ENCODE assay signal across 13 cellular contexts in genomic region chr2:54613361-54613760, GRCh38.
DNase-seq lines count a peak whose midpoint lies in the region; FAIRE-seq and TF ChIP-seq lines count a peak whose summit lies in the region.
"Had no signal": no experiment of that assay in that cellular context is flagged by ENCODE, and none has a peak within 500 bp of the region (broad histone marks: within the 10 kb centered on the region; RNA-seq: fewer than 3 reads in every experiment).

No MANE protein-coding gene starts in this region.

- peaks cover 0 to 7% (median 0%) of the 10 kb centered on the region in 11 experiments; a peak in 4 of 22 replicates for H3K9me3 ChIP-seq in BLaER1 treated with 17β-estradiol and CSF1 and Interleukin-3, amounts not matched to agents 10 nM and 100 nM (replicated peaks in 1 of 11)
- H3K9me3 ChIP-seq in OCI-LY7 (ENCODE audit: low read length) (no peaks in the 10 kb centered on the region), osteoblast (ENCODE audit: low read depth, low read length) (no peaks in the 10 kb centered on the region)
- H3K9me3 ChIP-seq in CD8-positive, alpha-beta memory T cell (ENCODE audit: low read length) = no peaks in the 10 kb centered on the region
- H3K9me3 ChIP-seq: psoas muscle, transverse colon had no signal

- peaks cover 7 to 100% (median 82%) of the 10 kb centered on the region in 11 experiments for H3K36me3 ChIP-seq in BLaER1 treated with 17β-estradiol and CSF1 and Interleukin-3, amounts not matched to agents 10 nM and 100 nM
- H3K36me3 ChIP-seq in OCI-LY7 (ENCODE audit: insufficient read depth, low read length) (peaks cover 55% of the 10 kb centered on the region), osteoblast (ENCODE audit: insufficient read depth, low read length) (peaks cover 47% of the 10 kb centered on the region)
- peaks cover 28% of the 10 kb centered on the region for H3K36me3 ChIP-seq in CD8-positive, alpha-beta memory T cell (ENCODE audit: insufficient read depth, low read length)

- H3K27ac Mint-ChIP-seq in CD8-positive, alpha-beta memory T cell = peak overlapping the region in 3 of 8 donors; percentile 47 to 89 (median 61)
- H3K27ac Mint-ChIP-seq: activated CD4-positive, alpha-beta memory T cell treated with anti-CD3 and anti-CD28 coated beads, Interleukin-2, amount 10 ng/mL, durations not matched to agents 7 days and 5 days had no signal

- H3K4me3 Mint-ChIP-seq in CD8-positive, alpha-beta memory T cell = no peak overlapping the region
- H3K4me3 Mint-ChIP-seq: activated CD4-positive, alpha-beta memory T cell treated with anti-CD3 and anti-CD28 coated beads, Interleukin-2, amount 10 ng/mL, durations not matched to agents 7 days and 5 days had no signal

- H4K20me1 ChIP-seq in BLaER1 treated with 17β-estradiol and CSF1 and Interleukin-3, amounts not matched to agents 10 nM and 100 nM = peaks cover 0 to 97% (median 78%) of the 10 kb centered on the region in 11 experiments; a peak in 15 of 22 replicates
- no peaks in the 10 kb centered on the region for H4K20me1 ChIP-seq in OCI-LY7 (ENCODE audit: insufficient read depth, low read length)
- H4K20me1 ChIP-seq in osteoblast (ENCODE audit: insufficient read depth, low read length) = peaks cover 16% of the 10 kb centered on the region

- H3K4me3 ChIP-seq in BLaER1 treated with 17β-estradiol and CSF1 and Interleukin-3, amounts not matched to agents 10 nM and 100 nM = no peak overlapping the region
- no peak overlapping the region for H3K4me3 ChIP-seq in OCI-LY7 (ENCODE audit: low read depth, low read length, poor library complexity, severe bottlenecking)
- no peak overlapping the region for H3K4me3 ChIP-seq in dorsolateral prefrontal cortex
- no peak overlapping the region for H3K4me3 ChIP-seq in osteoblast (ENCODE audit: insufficient read depth, low read length)
- no peak overlapping the region for H3K4me3 ChIP-seq in CD8-positive, alpha-beta memory T cell (ENCODE audit: low read length)
- H3K4me3 ChIP-seq: psoas muscle, transverse colon had no signal

- H3K9me2 ChIP-seq in OCI-LY7 (ENCODE audit: insufficient read depth, low read length) = no peaks in the 10 kb centered on the region

- H3K9ac ChIP-seq in BLaER1 treated with 17β-estradiol and CSF1 and Interleukin-3, amounts not matched to agents 10 nM and 100 nM = no peak overlapping the region

- H3K4me1 Mint-ChIP-seq in CD8-positive, alpha-beta memory T cell = peaks cover 47 to 61% (median 59%) of the 10 kb centered on the region in 3 donors

- no peaks in the 10 kb centered on the region for H3K9me3 Mint-ChIP-seq in CD8-positive, alpha-beta memory T cell
- H3K9me3 Mint-ChIP-seq: activated CD4-positive, alpha-beta memory T cell treated with anti-CD3 and anti-CD28 coated beads, Interleukin-2, amount 10 ng/mL, durations not matched to agents 7 days and 5 days had no signal

- H3K79me2 ChIP-seq in OCI-LY7 (ENCODE audit: insufficient read depth, low read depth, low read length) (peaks cover 23% of the 10 kb centered on the region; the same call in 1 of the 2 replicates), osteoblast (ENCODE audit: insufficient read depth, low read length) (peaks cover 83% of the 10 kb centered on the region)

- intact Hi-C loops in OCI-LY7 (cut with micrococcal nuclease; ENCODE audit: unreplicated experiment) = no loop called here
- intact Hi-C loops in dorsolateral prefrontal cortex (cut with DNase I) = no loop called here

- peaks cover 9 to 99% (median 82%) of the 10 kb centered on the region in 10 experiments for H3K4me1 ChIP-seq in BLaER1 treated with 17β-estradiol and CSF1 and Interleukin-3, amounts not matched to agents 10 nM and 100 nM
- peaks cover 11% of the 10 kb centered on the region for H3K4me1 ChIP-seq in OCI-LY7 (ENCODE audit: insufficient read depth, low read length, poor library complexity, severe bottlenecking)
- H3K4me1 ChIP-seq in osteoblast (ENCODE audit: insufficient read depth, low read length) = peaks cover 18% of the 10 kb centered on the region
- H3K4me1 ChIP-seq in CD8-positive, alpha-beta memory T cell (ENCODE audit: insufficient read depth, low read length) = peaks cover 13% of the 10 kb centered on the region

- H3K4me2 ChIP-seq in BLaER1 treated with 17β-estradiol and CSF1 and Interleukin-3, amounts not matched to agents 10 nM and 100 nM = peak overlapping the region in 9 of 11 experiments; percentile 0 to 47 (median 11); a peak in 7 of 22 replicates
- H3K4me2 ChIP-seq in OCI-LY7 (ENCODE audit: low read length) = no peak overlapping the region
- peak overlapping the region; percentile 38 for H3K4me2 ChIP-seq in osteoblast (ENCODE audit: insufficient read depth, low read length)

- H3K27me3 ChIP-seq in BLaER1 treated with 17β-estradiol and CSF1 and Interleukin-3, amounts not matched to agents 10 nM and 100 nM = no peaks in the 10 kb centered on the region
- H3K27me3 ChIP-seq in dorsolateral prefrontal cortex (no peaks in the 10 kb centered on the region), osteoblast (ENCODE audit: insufficient read depth, low read length) (no peaks in the 10 kb centered on the region)
- no peaks in the 10 kb centered on the region for H3K27me3 ChIP-seq in CD8-positive, alpha-beta memory T cell (ENCODE audit: insufficient read depth, low read length, poor library complexity, severe bottlenecking)
- H3K27me3 ChIP-seq: transverse colon had no signal

- no peak for DNase-seq in OCI-LY7 (ENCODE audit: low spot score)
- no peak for DNase-seq in dorsolateral prefrontal cortex
- DNase-seq in osteoblast (ENCODE audit: insufficient read length, low spot score, missing footprints) = no peak
- DNase-seq in frontal cortex (ENCODE audit: low spot score in 2 of 2) = no peak
- no peak for DNase-seq in CD8-positive, alpha-beta memory T cell
- no peak for DNase-seq in anterior cingulate cortex (lab: John Stamatoyannopoulos, UW)
- no peak for DNase-seq in RCC 7860 (ENCODE audit: low spot score)
- DNase-seq: activated CD4-positive, alpha-beta memory T cell treated with anti-CD3 and anti-CD28 coated beads, Interleukin-2, amount 10 ng/mL, durations not matched to agents 7 days and 5 days; MM.1S; NCI-H524 treated with DMSO at 0.1 percent for 48 hours; psoas muscle; transverse colon had no signal

- peak overlapping the region in 4 of 11 experiments; percentile 0 to 14 (median 8); a peak in 3 of 22 replicates for H3K27ac ChIP-seq in BLaER1 treated with 17β-estradiol and CSF1 and Interleukin-3, amounts not matched to agents 10 nM and 100 nM
- H3K27ac ChIP-seq in OCI-LY7 (ENCODE audit: low read depth, low read length, poor library complexity, severe bottlenecking) (no peak overlapping the region), dorsolateral prefrontal cortex (peak overlapping the region in 42 of 59 donors; percentile 1 to 74 (median 38)), osteoblast (ENCODE audit: low read depth, low read length) (peak overlapping the region; percentile 62)
- H3K27ac ChIP-seq in CD8-positive, alpha-beta memory T cell (ENCODE audit: low read depth, low read length) = no peak overlapping the region
- H3K27ac ChIP-seq: psoas muscle, transverse colon had no signal

- peaks cover 0 to 68% (median 24%) of the 10 kb centered on the region in 3 donors for H3K36me3 Mint-ChIP-seq in CD8-positive, alpha-beta memory T cell

- TSS peak; percentile 16 for BruUV-seq in OCI-LY7 (replicated peaks; lab: Mats Ljungman, UMichigan)

- TF ChIP-seq CTCF in OCI-LY7 (conservative IDR thresholded peaks at IDR 0.05; ENCODE audit: low read length) (no peak), dorsolateral prefrontal cortex (IDR thresholded peaks at IDR 0.05 in 54 of 56, conservative IDR thresholded peaks at IDR 0.05 in 2 of 56; ENCODE audit: low read depth in 1 of 56, partially characterized antibody in 56 of 56) (no peak), osteoblast (IDR thresholded peaks at IDR 0.05; ENCODE audit: extremely low read depth, low read depth, low read length) (no peak)

- POLR2A ChIA-PET in OCI-LY7 (lab: Charles Lee) = interaction anchor here (1.2 kb wide), 1 partner anchor 16 kb away, joined by 5 read pairs; no protein-coding TSS in a partner anchor
- POLR2A ChIA-PET in CD8-positive, alpha-beta memory T cell (lab: Charles Lee) = no interaction called here

- no peak for FAIRE-seq in frontal cortex (lab: Jason Lieb, UNC)
- FAIRE-seq in RCC 7860 (lab: Jason Lieb, UNC) = no peak

- H3K27me3 Mint-ChIP-seq in CD8-positive, alpha-beta memory T cell = no peaks in the 10 kb centered on the region
- H3K27me3 Mint-ChIP-seq: activated CD4-positive, alpha-beta memory T cell treated with anti-CD3 and anti-CD28 coated beads, Interleukin-2, amount 10 ng/mL, durations not matched to agents 7 days and 5 days had no signal

- H2AFZ ChIP-seq in OCI-LY7 (ENCODE audit: low read length) (no peak overlapping the region), osteoblast (ENCODE audit: low read length) (no peak overlapping the region)

- CTCF ChIA-PET in OCI-LY7 (lab: Charles Lee; ENCODE audit: unreplicated experiment) = no interaction called here
- CTCF ChIA-PET in CD8-positive, alpha-beta memory T cell (lab: Charles Lee) = interaction anchor here (2.5 kb wide), 1 partner anchor 89 kb away, joined by 7 read pairs; no protein-coding TSS in a partner anchor

Comparison
In these comparisons a context has a peak if more than half of its experiments do, and no peak if none do; other contexts are left out.
1. H3K27ac ChIP-seq: peak in dorsolateral prefrontal cortex (42 of 59) and osteoblast (single experiment); none in OCI-LY7 (single experiment) and CD8-positive, alpha-beta memory T cell (single experiment).